Comparison of ENCODE assay signal across 8 cellular contexts in genomic region chr7:76314042-76314721, GRCh38. TPM values are rescaled to one million over a fixed set of nuclear protein-coding genes. Genes with fewer than 3 reads are reported as not detected.
DNase-seq lines count a peak whose midpoint lies in the region; ATAC-seq and TF ChIP-seq lines count a peak whose summit lies in the region.

No MANE protein-coding gene starts in this region.

- H3K4me2 ChIP-seq in KMS-11 (peak overlapping the region; percentile 18; the same call in 1 of the 2 replicates), OCI-LY7 (ENCODE audit: low read length) (peak overlapping the region; percentile 39)

- POLR2A ChIA-PET in Caco-2 (lab: Charles Lee) (no interaction called here), OCI-LY7 (lab: Charles Lee) (interaction anchor here (1.0 kb wide), 2 partner anchors 8 to 50 kb away, joined by 3 to 4 read pairs; no protein-coding TSS in a partner anchor)

- H3K36me3 Mint-ChIP-seq in Caco-2 (ENCODE audit: insufficient read depth, unreplicated experiment) (peaks cover 22% of the 10 kb centered on the region), naive B cell (no peaks in the 10 kb centered on the region)

- no peaks in the 10 kb centered on the region for H3K36me3 ChIP-seq in Caco-2 (ENCODE audit: control insufficient read depth, insufficient read depth, low read length)
- H3K36me3 ChIP-seq in KMS-11 (ENCODE audit: insufficient read depth) = no peaks in the 10 kb centered on the region
- no peaks in the 10 kb centered on the region for H3K36me3 ChIP-seq in OCI-LY7 (ENCODE audit: insufficient read depth, low read length)

- H2AFZ ChIP-seq in KMS-11 (ENCODE audit: low read depth) (peak overlapping the region; percentile 51; the same call in 1 of the 2 replicates), OCI-LY7 (ENCODE audit: low read length) (peak overlapping the region; percentile 65; the same call in 1 of the 2 replicates)

- H3K79me2 ChIP-seq in KMS-11 (ENCODE audit: insufficient read depth, low read depth) (no peaks in the 10 kb centered on the region), OCI-LY7 (ENCODE audit: insufficient read depth, low read depth, low read length) (no peaks in the 10 kb centered on the region)

- ATAC-seq in GM21529 (IDR thresholded peaks at IDR 0.05; ENCODE audit: unreplicated experiment) (peak; percentile 38), naive B cell (ENCODE audit: low read depth in 2 of 2) (peak; percentile 34 to 48)

- no peak overlapping the region for H3K9ac ChIP-seq in KMS-11

- H3K27ac ChIP-seq in KMS-11 (no peak overlapping the region), OCI-LY7 (ENCODE audit: low read depth, low read length, poor library complexity, severe bottlenecking) (no peak overlapping the region)

- H3K9me3 Mint-ChIP-seq in Caco-2 (ENCODE audit: unreplicated experiment) (no peaks in the 10 kb centered on the region), naive B cell (no peaks in the 10 kb centered on the region)

- H3K4me1 ChIP-seq in Caco-2 = peaks cover 8% of the 10 kb centered on the region
- peaks cover 21% of the 10 kb centered on the region for H3K4me1 ChIP-seq in KMS-11 (ENCODE audit: low read depth, poor library complexity, severe bottlenecking)
- peaks cover 24% of the 10 kb centered on the region for H3K4me1 ChIP-seq in OCI-LY7 (ENCODE audit: insufficient read depth, low read length, poor library complexity, severe bottlenecking)

- H3K4me1 Mint-ChIP-seq in Caco-2 (ENCODE audit: low read depth, unreplicated experiment) = peaks cover 13% of the 10 kb centered on the region
- H3K4me1 Mint-ChIP-seq in naive B cell = peaks cover 15 to 33% (median 29%) of the 10 kb centered on the region in 3 donors

- TF ChIP-seq CTCF in Caco-2 (IDR thresholded peaks at IDR 0.05; ENCODE audit: insufficient read depth in 1 of 2, low read depth in 1 of 2, low read length in 1 of 2, severe bottlenecking in 1 of 2, unreplicated experiment in 1 of 2) (peak; percentile 99), KMS-11 (conservative IDR thresholded peaks at IDR 0.05; ENCODE audit: low read depth, low read length) (peak; percentile 99), OCI-LY7 (conservative IDR thresholded peaks at IDR 0.05; ENCODE audit: low read length) (peak; percentile 100)

- H3K27me3 Mint-ChIP-seq in Caco-2 (ENCODE audit: insufficient read depth, unreplicated experiment) = no peaks in the 10 kb centered on the region
- H3K27me3 Mint-ChIP-seq in naive B cell = no peaks in the 10 kb centered on the region

- no peaks in the 10 kb centered on the region for H3K9me2 ChIP-seq in OCI-LY7 (ENCODE audit: insufficient read depth, low read length)

- H3K27ac Mint-ChIP-seq in Caco-2 (ENCODE audit: unreplicated experiment) (peak overlapping the region; percentile 53), naive B cell (peak overlapping the region in 3 of 6 donors; percentile 16 to 93 (median 53))

- H4K20me1 ChIP-seq in KMS-11 (ENCODE audit: insufficient read depth) (no peaks in the 10 kb centered on the region), OCI-LY7 (ENCODE audit: insufficient read depth, low read length) (no peaks in the 10 kb centered on the region)

- no peaks in the 10 kb centered on the region for H3K9me3 ChIP-seq in Caco-2
- no peaks in the 10 kb centered on the region for H3K9me3 ChIP-seq in OCI-LY7 (ENCODE audit: low read length)

- TF ChIP-seq POLR2A in erythroblast (IDR thresholded peaks at IDR 0.05; ENCODE audit: low read length) = no peak

- DNase-seq in Caco-2 (peak; percentile 94 to 96), OCI-LY7 (ENCODE audit: low spot score) (peak; percentile 94), activated T-cell treated with anti-CD3 and anti-CD28 coated beads for 24 hours (ENCODE audit: low read depth) (peak; percentile 93), erythroblast (lab: John Stamatoyannopoulos, UW) (peak; percentile 93 to 97), naive B cell (peak; percentile 88)
- DNase-seq in stimulated activated CD8-positive, alpha-beta memory T cell treated with anti-CD3 and anti-CD28 coated beads, Interleukin-7, amount 100 ng/mL, for 48 hours (ENCODE audit: extremely low read depth in 1 of 2, low read depth in 1 of 2) = peak; percentile 89 to 92

- H3K27me3 ChIP-seq in Caco-2 (replicated peaks; ENCODE audit: control insufficient read depth, insufficient read depth, low read length) (no peaks in the 10 kb centered on the region), KMS-11 (ENCODE audit: insufficient read depth, low read depth) (no peaks in the 10 kb centered on the region)

- CTCF ChIA-PET in Caco-2 (lab: Charles Lee) = interaction anchor here (0.5 to 1.6 kb wide), 17 partner anchors 9 to 147 kb away, joined by 3 to 24 read pairs (median 4); partner anchors contain the start of gene HSPB1
- CTCF ChIA-PET in OCI-LY7 (lab: Charles Lee; ENCODE audit: unreplicated experiment) = interaction anchor here (0.6 to 2.9 kb wide), 3 partner anchors 16 to 52 kb away, joined by 4 to 15 read pairs (median 8); no protein-coding TSS in a partner anchor

- H3K4me3 ChIP-seq in Caco-2 (ENCODE audit: low read depth, low read length) (no peak overlapping the region), KMS-11 (IDR thresholded peaks at IDR 0.05; ENCODE audit: insufficient read depth, low read depth, low read length) (no peak overlapping the region), OCI-LY7 (ENCODE audit: low read depth, low read length, poor library complexity, severe bottlenecking) (peak overlapping the region; percentile 13)

- intact Hi-C loops in Caco-2 (cut with micrococcal nuclease; ENCODE audit: unreplicated experiment) = loop anchor here (1.0 kb wide), 4 partner anchors 12 to 136 kb away; partner anchors contain the start of gene HSPB1
- intact Hi-C loops in OCI-LY7 (cut with micrococcal nuclease; ENCODE audit: unreplicated experiment) = loop anchor here (1.0 kb wide), 4 partner anchors 12 to 136 kb away; partner anchors contain the start of gene HSPB1

- H3K4me3 Mint-ChIP-seq in Caco-2 (ENCODE audit: unreplicated experiment) (no peak overlapping the region), naive B cell (peak overlapping the region in 4 of 8 donors; percentile 6 to 73 (median 58))

- BruUV-seq in Caco-2 (replicated peaks; lab: Mats Ljungman, UMichigan) (no TSS peak), OCI-LY7 (replicated peaks; lab: Mats Ljungman, UMichigan) (no TSS peak)

RNA-seq across cellular contexts. Expression of gene HSPB1, which starts 11.7 kb away (rescaled TPM):
- total RNA-seq in Caco-2 (2022) = 82.1 and 89.1 TPM in 2 replicates
- total RNA-seq in OCI-LY7 (2014; rRNA removed; shearing (Covaris generic)) = 133 and 204 TPM in 2 replicates
- 349 and 470 TPM in 2 replicates for total RNA-seq in OCI-LY7 (2022)
- 10 to 100 TPM; 24.3 to 55.2 (median 45.3) TPM for polyA plus RNA-seq in naive B cell (ENCODE audit: low read depth in 6 of 6)

RNA-seq across cellular contexts. Expression of gene YWHAG, which starts 44.6 kb away (rescaled TPM):
- total RNA-seq in Caco-2 (2022) = 141 and 150 TPM in 2 replicates
- total RNA-seq in OCI-LY7 (2014; rRNA removed; shearing (Covaris generic)) = 42.6 and 45.5 TPM in 2 replicates
- 109 and 126 TPM in 2 replicates for total RNA-seq in OCI-LY7 (2022)
- 1 to 10 TPM in 5 of 6 donors, under 1 TPM in 1; 0.40 to 2.8 (median 2.2) TPM for polyA plus RNA-seq in naive B cell (ENCODE audit: low read depth in 6 of 6)
